ENCODE assay signal across 1 cellular context in genomic region chr11:108467091-108467823, GRCh38.
TF ChIP-seq lines count a peak whose summit lies in the region.

Gene C11orf65, minus strand, starts transcription at chr11:108467529. Its CDS starts 5,970 bp downstream, at chr11:108461559.

TF ChIP-seq in K562, 482 proteins besides CTCF, POLR2A, EP300 and RAD21 (continued from another document and continues in another):
- no peak for TF ChIP-seq BCLAF1 (IDR thresholded peaks at IDR 0.05; ENCODE audit: borderline replicate concordance in 1 of 2, control insufficient read depth in 1 of 2, low read depth in 2 of 2, low read length in 1 of 2)
- no peak for TF ChIP-seq SAP30 (IDR thresholded peaks at IDR 0.05; ENCODE audit: borderline replicate concordance, insufficient read depth, low read depth, low read length, poor library complexity, severe bottlenecking)
- TF ChIP-seq MAFK (IDR thresholded peaks at IDR 0.05; ENCODE audit: low read length) = no peak
- TF ChIP-seq HDAC3 (IDR thresholded peaks at IDR 0.05; ENCODE audit: borderline replicate concordance, partially characterized antibody) = peak; percentile 27
- TF ChIP-seq ZNF398 (CRISPR knock-in tag; IDR thresholded peaks at IDR 0.05) = no peak
- peak; percentile 79; the same call in 1 of the 2 replicates for TF ChIP-seq NR1H2 (CRISPR knock-in tag; IDR thresholded peaks at IDR 0.05)
- TF ChIP-seq CREM (IDR thresholded peaks at IDR 0.05; ENCODE audit: low read depth) = peak; percentile 98
- no peak for TF ChIP-seq ZNF445 (CRISPR knock-in tag; IDR thresholded peaks at IDR 0.05; ENCODE audit: low read depth)
- TF ChIP-seq THAP7 (CRISPR knock-in tag; IDR thresholded peaks at IDR 0.05) = no peak
- no peak for TF ChIP-seq POLR3G (IDR thresholded peaks at IDR 0.05; ENCODE audit: extremely low read depth, insufficient read length, insufficient replicate concordance)
- no peak; the same call in 1 of the 2 replicates for TF ChIP-seq NFIC (IDR thresholded peaks at IDR 0.05)
- TF ChIP-seq HINFP (tag; conservative IDR thresholded peaks at IDR 0.05; ENCODE audit: low read depth) = no peak
- TF ChIP-seq ZNF512 (tag; IDR thresholded peaks at IDR 0.05) = no peak
- TF ChIP-seq CREB3L1 (IDR thresholded peaks at IDR 0.05; ENCODE audit: borderline replicate concordance, low read depth) = no peak
- TF ChIP-seq ZFP1 (CRISPR knock-in tag; IDR thresholded peaks at IDR 0.05) = no peak
- TF ChIP-seq ZNF644 (tag; IDR thresholded peaks at IDR 0.05; ENCODE audit: low read depth) = 0 out of 2 replicates have a peak, but pooled peaks have one; percentile 49
- no peak for TF ChIP-seq RREB1 (CRISPR knock-in tag; IDR thresholded peaks at IDR 0.05)
- TF ChIP-seq E2F6 (IDR thresholded peaks at IDR 0.05; ENCODE audit: borderline replicate concordance in 1 of 2, extremely low read depth in 1 of 2, insufficient read depth in 1 of 2, insufficient read length in 1 of 2, low read depth in 1 of 2, low read length in 1 of 2, poor library complexity in 1 of 2, severe bottlenecking in 1 of 2) = peak; percentile 2 to 33
- peak; percentile 47 to 59; a peak in 2 of 4 replicates for TF ChIP-seq NRF1 (conservative IDR thresholded peaks at IDR 0.05 in 1 of 2, IDR thresholded peaks at IDR 0.05 in 1 of 2)
- TF ChIP-seq CLOCK (CRISPR knock-in tag; IDR thresholded peaks at IDR 0.05; ENCODE audit: borderline replicate concordance) = no peak
- TF ChIP-seq ZNF23 (CRISPR knock-in tag; IDR thresholded peaks at IDR 0.05) = no peak
- peak; percentile 85 for TF ChIP-seq ZBTB12 (CRISPR knock-in tag; IDR thresholded peaks at IDR 0.05)
- TF ChIP-seq CBX3 (IDR thresholded peaks at IDR 0.05; ENCODE audit: borderline replicate concordance in 1 of 2, low read length in 2 of 2) = peak in 1 of 2 experiments; percentile 56; a peak in 1 of 3 replicates
- TF ChIP-seq HCFC1 (IDR thresholded peaks at IDR 0.05; ENCODE audit: low read depth, low read length) = peak; percentile 72
- TF ChIP-seq TAF7 (tag; IDR thresholded peaks at IDR 0.05) = peak; percentile 89
- TF ChIP-seq ZBTB43 (CRISPR knock-in tag; IDR thresholded peaks at IDR 0.05) = no peak
- TF ChIP-seq IRF1 (CRISPR knock-in tag; IDR thresholded peaks at IDR 0.05; ENCODE audit: borderline replicate concordance) = 0 out of 2 replicates have a peak, but pooled peaks have one; percentile 56
